ENCODE assay signal across 8 cellular contexts in genomic region chr1:154943649-154944421, GRCh38. TPM values are rescaled to one million over a fixed set of nuclear protein-coding genes. Genes with fewer than 3 reads are reported as not detected.
A peak's percentile ranks its signal among the peaks of the same experiment; 100 is the strongest.
DNase-seq lines count a peak whose midpoint lies in the region; ATAC-seq and TF ChIP-seq lines count a peak whose summit lies in the region.

No MANE protein-coding gene starts in this region.

- DNase-seq in COLO668 (lab: John Stamatoyannopoulos, UW; ENCODE audit: unreplicated experiment) (peak; percentile 45), HEK293T (ENCODE audit: extremely low spot score) (peak; percentile 73), Peyer's patch (peak; percentile 58 to 73 (median 67)), astrocyte of the cerebellum (ENCODE audit: low read depth) (no peak), kidney epithelial cell (ENCODE audit: low read depth) (no peak), dedifferentiated amniotic fluid mesenchymal stem cell (ENCODE audit: extremely low spot score) (no peak)
- DNase-seq in stimulated activated naive CD8-positive, alpha-beta T cell treated with anti-CD3 and anti-CD28 coated beads, Interleukin-15, amount 100 ng/mL, for 72 hours: peak in 1 of 2 donors; percentile 43

- H3K27ac Mint-ChIP-seq in stimulated activated naive CD8-positive, alpha-beta T cell treated with anti-CD3 and anti-CD28 coated beads, Interleukin-15, amount 100 ng/mL, for 72 hours: peak overlapping the region; percentile 7 to 94

- no peaks in the 10 kb centered on the region for H3K27me3 Mint-ChIP-seq in stimulated activated naive CD8-positive, alpha-beta T cell treated with anti-CD3 and anti-CD28 coated beads, Interleukin-15, amount 100 ng/mL, for 72 hours

- no peaks in the 10 kb centered on the region for H3K9me3 ChIP-seq in Peyer's patch

- no peaks in the 10 kb centered on the region for H3K9me3 Mint-ChIP-seq in stimulated activated naive CD8-positive, alpha-beta T cell treated with anti-CD3 and anti-CD28 coated beads, Interleukin-15, amount 100 ng/mL, for 72 hours

- POLR2A ChIA-PET in HEK293T (lab: Yijun Ruan, JAX): interaction anchor here (0.6 to 1.9 kb wide), 4 partner anchors 7 to 100 kb away, joined by 3 to 5 read pairs (median 4); partner anchors contain the start of genes PBXIP1, PMVK and PYGO2

- H3K4me3 ChIP-seq in Peyer's patch: no peak overlapping the region
- no peak overlapping the region for H3K4me3 ChIP-seq in astrocyte of the cerebellum (ENCODE audit: low read depth, low read length)
- no peak overlapping the region for H3K4me3 ChIP-seq in kidney epithelial cell (ENCODE audit: low read depth, low read length)

- H3K4me1 ChIP-seq in Peyer's patch: peaks cover 4 to 53% (median 33%) of the 10 kb centered on the region in 4 donors

- H3K27me3 ChIP-seq in Peyer's patch (no peaks in the 10 kb centered on the region), kidney epithelial cell (ENCODE audit: control insufficient read depth, insufficient read depth, low read length) (no peaks in the 10 kb centered on the region)

- H3K4me1 Mint-ChIP-seq in stimulated activated naive CD8-positive, alpha-beta T cell treated with anti-CD3 and anti-CD28 coated beads, Interleukin-15, amount 100 ng/mL, for 72 hours: peaks cover 74% of the 10 kb centered on the region

- TF ChIP-seq CTCF in Peyer's patch (IDR thresholded peaks at IDR 0.05): peak; percentile 44 to 77 (median 69)
- peak; percentile 85 for TF ChIP-seq CTCF in astrocyte of the cerebellum (IDR thresholded peaks at IDR 0.05; ENCODE audit: low read depth, low read length, missing control alignments)
- peak; percentile 88 for TF ChIP-seq CTCF in kidney epithelial cell (IDR thresholded peaks at IDR 0.05; ENCODE audit: insufficient read depth, low read length, poor library complexity, severe bottlenecking)

- H3K4me3 Mint-ChIP-seq in stimulated activated naive CD8-positive, alpha-beta T cell treated with anti-CD3 and anti-CD28 coated beads, Interleukin-15, amount 100 ng/mL, for 72 hours: peak overlapping the region; percentile 30 to 59

- H3K27ac ChIP-seq in Peyer's patch: peak overlapping the region; percentile 57 to 85 (median 72)

- in situ Hi-C loops in astrocyte of the cerebellum (cut with HindIII; ENCODE audit: low sequenced_read_pairs): no loop called here

- CTCF ChIA-PET in HEK293T (lab: Yijun Ruan, JAX): interaction anchor here (0.6 to 1.5 kb wide), 8 partner anchors 10 to 384 kb away, joined by 3 to 7 read pairs (median 3); no protein-coding TSS in a partner anchor

- H3K36me3 ChIP-seq in Peyer's patch: peaks cover 0 to 33% (median 0%) of the 10 kb centered on the region in 3 donors
- peaks cover 4% of the 10 kb centered on the region for H3K36me3 ChIP-seq in kidney epithelial cell (ENCODE audit: control insufficient read depth, insufficient read depth, low read length)

- TF ChIP-seq POLR2A in Peyer's patch (IDR thresholded peaks at IDR 0.05): no peak

- ATAC-seq in stimulated activated naive CD8-positive, alpha-beta T cell treated with anti-CD3 and anti-CD28 coated beads, Interleukin-15, amount 100 ng/mL, for 72 hours: peak; percentile 24
- no peak for ATAC-seq in GM21526 (IDR thresholded peaks at IDR 0.05; ENCODE audit: low FRiP score, unreplicated experiment)

TF ChIP-seq in HEK293T, 16 proteins besides CTCF, POLR2A, EP300 and RAD21:
- TF ChIP-seq ELF4 (IDR thresholded peaks at IDR 0.05) (no peak), ZNF384 (IDR thresholded peaks at IDR 0.05) (no peak), SP1 (IDR thresholded peaks at IDR 0.05) (no peak), BHLHE40 (IDR thresholded peaks at IDR 0.05; ENCODE audit: borderline replicate concordance) (no peak), CTBP1 (IDR thresholded peaks at IDR 0.05; ENCODE audit: borderline replicate concordance) (no peak), SUZ12 (IDR thresholded peaks at IDR 0.05) (no peak), ARNT (IDR thresholded peaks at IDR 0.05) (no peak), FOXK2 (IDR thresholded peaks at IDR 0.05) (no peak), L3MBTL2 (conservative IDR thresholded peaks at IDR 0.05) (no peak), FOXA1 (IDR thresholded peaks at IDR 0.05) (no peak), NFRKB (IDR thresholded peaks at IDR 0.05) (no peak)

RNA-seq across cellular contexts. Expression of gene PMVK, which starts 7.3 kb away (rescaled TPM):
- total RNA-seq in Peyer's patch (10 to 100 TPM in 3 of 4 donors, 1 to 10 TPM in 1; 5.0 to 20.1 (median 19.2) TPM), kidney epithelial cell (9.7 and 13.6 TPM in 2 replicates)

RNA-seq across cellular contexts. Expression of gene PBXIP1, which starts 12.1 kb away (rescaled TPM):
- 100 to 1,000 TPM in 3 of 4 donors, 10 to 100 TPM in 1; 66.6 to 117 (median 109) TPM for total RNA-seq in Peyer's patch
- total RNA-seq in kidney epithelial cell: 88.2 and 102 TPM in 2 replicates

RNA-seq across cellular contexts. Expression of gene PYGO2, which starts 17.7 kb away (rescaled TPM):
- total RNA-seq in Peyer's patch (10 to 100 TPM; 32.2 to 48.9 (median 34.2) TPM), kidney epithelial cell (21.2 and 27.8 TPM in 2 replicates)

RNA-seq across cellular contexts. Expression of gene SHC1, which starts 26.7 kb away (rescaled TPM):
- 100 to 1,000 TPM in 2 of 4 donors, 10 to 100 TPM in 2; 56.9 to 150 (median 104) TPM for total RNA-seq in Peyer's patch
- 176 and 183 TPM in 2 replicates for total RNA-seq in kidney epithelial cell

RNA-seq across cellular contexts. Expression of gene CKS1B, which starts 30.6 kb away (rescaled TPM):
- total RNA-seq in Peyer's patch (10 to 100 TPM; 20.3 to 39.1 (median 26.5) TPM), kidney epithelial cell (67.4 and 72.4 TPM in 2 replicates)

Comparison
In these comparisons a context has a peak if more than half of its experiments do, and no peak if none do; other contexts are left out.
1. DNase-seq: peak in COLO668 (single experiment), HEK293T (single experiment) and Peyer's patch (3 of 3); none in astrocyte of the cerebellum (single experiment), kidney epithelial cell (single experiment) and dedifferentiated amniotic fluid mesenchymal stem cell (single experiment).
2. Peak in every context shown above with its lines, with median percentiles within 50 percentile points of each other: CTCF ChIP-seq.